In the genomic region with DNA sequence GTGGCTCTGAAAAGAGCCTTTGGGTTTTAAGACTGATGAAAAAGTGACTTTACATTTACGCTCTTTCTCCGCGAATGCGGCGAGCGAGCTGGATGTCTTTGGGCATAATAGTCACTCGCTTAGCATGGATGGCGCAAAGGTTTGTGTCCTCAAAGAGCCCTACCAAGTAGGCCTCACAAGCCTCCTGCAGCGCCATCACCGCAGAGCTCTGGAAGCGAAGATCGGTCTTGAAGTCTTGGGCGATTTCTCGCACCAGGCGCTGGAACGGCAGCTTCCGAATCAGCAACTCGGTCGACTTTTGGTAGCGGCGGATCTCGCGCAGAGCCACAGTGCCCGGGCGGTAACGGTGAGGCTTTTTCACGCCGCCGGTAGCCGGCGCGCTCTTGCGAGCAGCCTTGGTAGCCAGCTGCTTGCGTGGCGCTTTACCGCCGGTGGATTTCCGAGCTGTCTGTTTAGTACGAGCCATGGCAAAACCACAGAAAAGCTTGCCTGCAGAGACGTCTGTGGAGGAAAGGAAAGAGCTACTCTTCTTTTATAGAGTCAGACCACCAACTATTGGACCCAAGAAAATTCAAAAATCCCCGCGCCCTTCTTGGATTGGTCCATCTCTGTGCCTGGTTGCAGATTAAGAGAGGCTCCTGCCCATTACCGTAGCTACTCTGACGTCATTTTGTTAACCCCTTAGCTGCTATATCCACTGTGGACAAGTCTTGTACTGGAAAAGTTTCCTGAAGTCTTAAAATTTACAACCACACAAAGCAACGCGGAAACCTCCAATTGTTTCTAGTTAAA, we compare ENCODE assay signal across 8 cellular contexts. TPM values are rescaled to one million over a fixed set of nuclear protein-coding genes. Genes with fewer than 3 reads are reported as not detected.
DNase-seq lines count a peak whose midpoint lies in the region; ATAC-seq and TF ChIP-seq lines count a peak whose summit lies in the region.

No MANE protein-coding gene starts in this region.

- no peak for TF ChIP-seq RAD21 in liver (IDR thresholded peaks at IDR 0.05)

- WGBS in liver = 2% methylated on average over 46 of the region's 46 CpGs

- H3K9ac ChIP-seq in duodenal mucosa (ENCODE audit: low read depth in 1 of 2, low read length in 2 of 2) (peak overlapping the region; percentile 73 to 76), liver (ENCODE audit: low read depth in 1 of 2, low read length in 2 of 2) (peak overlapping the region; percentile 42 to 81)

- no peaks in the 10 kb centered on the region for H3K9me3 ChIP-seq in CD8-positive, alpha-beta memory T cell (ENCODE audit: low read length)
- H3K9me3 ChIP-seq in duodenal mucosa (ENCODE audit: control insufficient read depth in 1 of 2, low read length in 2 of 2) (no peaks in the 10 kb centered on the region), liver (ENCODE audit: control insufficient read depth in 4 of 4, low read length in 3 of 4) (no peaks in the 10 kb centered on the region)

- H3K9me3 Mint-ChIP-seq in CD8-positive, alpha-beta memory T cell = peaks cover 0 to 2% (median 0%) of the 10 kb centered on the region in 5 donors

- H3K27me3 ChIP-seq in CD8-positive, alpha-beta memory T cell (ENCODE audit: insufficient read depth, low read length, poor library complexity, severe bottlenecking) = no peaks in the 10 kb centered on the region
- H3K27me3 ChIP-seq in duodenal mucosa (ENCODE audit: control insufficient read depth in 1 of 2, insufficient read depth in 2 of 2, low read length in 2 of 2) (no peaks in the 10 kb centered on the region), liver (ENCODE audit: control insufficient read depth in 4 of 4, insufficient read depth in 4 of 4, low read length in 3 of 4) (no peaks in the 10 kb centered on the region)

- H3K4me1 ChIP-seq in CD8-positive, alpha-beta memory T cell (ENCODE audit: insufficient read depth, low read length) = peaks cover 30% of the 10 kb centered on the region
- H3K4me1 ChIP-seq in duodenal mucosa (ENCODE audit: control insufficient read depth in 1 of 2, insufficient read depth in 2 of 2, low read length in 2 of 2) (peaks cover 18 to 20% of the 10 kb centered on the region in 2 donors), liver (ENCODE audit: control insufficient read depth in 4 of 4, insufficient read depth in 4 of 4, low read length in 3 of 4) (peaks cover 2 to 31% (median 16%) of the 10 kb centered on the region in 4 donors)

- CTCF ChIA-PET in CD8-positive, alpha-beta memory T cell (lab: Charles Lee) = interaction anchor here (1.1 to 10.9 kb wide), 16 partner anchors 10 to 124 kb away, joined by 3 to 173 read pairs (median 6); partner anchors contain the start of gene HFE

- peak overlapping the region; percentile 89 to 97 (median 95) for H3K4me3 Mint-ChIP-seq in CD8-positive, alpha-beta memory T cell

- POLR2A ChIA-PET in CD8-positive, alpha-beta memory T cell (lab: Charles Lee) = interaction anchor here (0.7 to 12.1 kb wide), 23 partner anchors 11 to 1861 kb away, joined by 3 to 326 read pairs (median 6); a partner anchor contains a TSS

- H3K36me3 ChIP-seq in CD8-positive, alpha-beta memory T cell (ENCODE audit: insufficient read depth, low read length) = no peaks in the 10 kb centered on the region
- H3K36me3 ChIP-seq in duodenal mucosa (ENCODE audit: control insufficient read depth in 1 of 2, insufficient read depth in 2 of 2, low read length in 2 of 2) = no peaks in the 10 kb centered on the region
- H3K36me3 ChIP-seq in liver (ENCODE audit: control insufficient read depth in 4 of 4, insufficient read depth in 3 of 4, low read depth in 1 of 4, low read length in 3 of 4) = no peaks in the 10 kb centered on the region

- H3K27ac Mint-ChIP-seq in CD8-positive, alpha-beta memory T cell = peak overlapping the region; percentile 96 to 99 (median 98)

- ATAC-seq in GM19452 (IDR thresholded peaks at IDR 0.05; ENCODE audit: unreplicated experiment) = peak; percentile 48
- peak; percentile 56 for ATAC-seq in HG03571 (IDR thresholded peaks at IDR 0.05; ENCODE audit: unreplicated experiment)

- no peak for TF ChIP-seq CTCF in liver (IDR thresholded peaks at IDR 0.05; ENCODE audit: low read depth, low read length, missing input control)

- H3K4me1 Mint-ChIP-seq in CD8-positive, alpha-beta memory T cell = peaks cover 47 to 69% (median 53%) of the 10 kb centered on the region in 3 donors

- peaks cover 0 to 10% (median 1%) of the 10 kb centered on the region in 3 donors for H3K36me3 Mint-ChIP-seq in CD8-positive, alpha-beta memory T cell

- H3K27ac ChIP-seq in CD8-positive, alpha-beta memory T cell (ENCODE audit: low read depth, low read length) = peak overlapping the region; percentile 85
- H3K27ac ChIP-seq in duodenal mucosa (ENCODE audit: low read depth, low read length) (peak overlapping the region; percentile 94), liver (ENCODE audit: low read depth in 1 of 2, low read length in 2 of 2) (peak overlapping the region; percentile 89 to 96)

- DNase-seq in CD8-positive, alpha-beta memory T cell = peak; percentile 75 to 91 (median 86)
- DNase-seq in NCI-H748 treated with DMSO at 0.1 percent for 48 hours (lab: John Stamatoyannopoulos, UW) = peak; percentile 100
- DNase-seq in activated CD4-positive, alpha-beta T cell treated with anti-CD3 and anti-CD28 coated beads, Interleukin-2, amount 50 U/mL, for 48 hours = peak; percentile 80 to 88
- peak in 2 of 3 experiments; percentile 59 to 71 for DNase-seq in stimulated activated CD4-positive, alpha-beta T cell treated with anti-CD3 and anti-CD28 coated beads, TNF-alpha, amount 100 ng/mL, for 4 hours (ENCODE audit: low read depth in 3 of 3)

- peaks cover 0 to 6% of the 10 kb centered on the region in 2 donors for H3K27me3 Mint-ChIP-seq in CD8-positive, alpha-beta memory T cell

- peak overlapping the region; percentile 70 for H3K4me3 ChIP-seq in CD8-positive, alpha-beta memory T cell (ENCODE audit: low read length)
- peak overlapping the region; percentile 75 to 86 for H3K4me3 ChIP-seq in duodenal mucosa (ENCODE audit: low read depth in 1 of 2, low read length in 2 of 2)
- peak overlapping the region; percentile 50 to 79 (median 65) for H3K4me3 ChIP-seq in liver (ENCODE audit: low read depth in 1 of 3, low read length in 3 of 3)

TF ChIP-seq in liver, 16 proteins besides CTCF, POLR2A, EP300 and RAD21 (continues in another document):
- TF ChIP-seq HNF4A (conservative IDR thresholded peaks at IDR 0.05) (no peak), HNF4G (IDR thresholded peaks at IDR 0.05) (no peak), SP1 (IDR thresholded peaks at IDR 0.05) (peak; percentile 90), RXRA (IDR thresholded peaks at IDR 0.05) (peak in 1 of 2 donors; percentile 20), YY1 (IDR thresholded peaks at IDR 0.05) (peak; percentile 35), REST (IDR thresholded peaks at IDR 0.05) (peak; percentile 7), JUND (IDR thresholded peaks at IDR 0.05) (peak; percentile 76 to 94), TAF1 (conservative IDR thresholded peaks at IDR 0.05) (peak; percentile 51), GABPA (IDR thresholded peaks at IDR 0.05 in 1 of 2, conservative IDR thresholded peaks at IDR 0.05 in 1 of 2) (no peak), EGR1 (IDR thresholded peaks at IDR 0.05; ENCODE audit: low read depth in 2 of 2) (no peak)
- TF ChIP-seq, protein P1, sequence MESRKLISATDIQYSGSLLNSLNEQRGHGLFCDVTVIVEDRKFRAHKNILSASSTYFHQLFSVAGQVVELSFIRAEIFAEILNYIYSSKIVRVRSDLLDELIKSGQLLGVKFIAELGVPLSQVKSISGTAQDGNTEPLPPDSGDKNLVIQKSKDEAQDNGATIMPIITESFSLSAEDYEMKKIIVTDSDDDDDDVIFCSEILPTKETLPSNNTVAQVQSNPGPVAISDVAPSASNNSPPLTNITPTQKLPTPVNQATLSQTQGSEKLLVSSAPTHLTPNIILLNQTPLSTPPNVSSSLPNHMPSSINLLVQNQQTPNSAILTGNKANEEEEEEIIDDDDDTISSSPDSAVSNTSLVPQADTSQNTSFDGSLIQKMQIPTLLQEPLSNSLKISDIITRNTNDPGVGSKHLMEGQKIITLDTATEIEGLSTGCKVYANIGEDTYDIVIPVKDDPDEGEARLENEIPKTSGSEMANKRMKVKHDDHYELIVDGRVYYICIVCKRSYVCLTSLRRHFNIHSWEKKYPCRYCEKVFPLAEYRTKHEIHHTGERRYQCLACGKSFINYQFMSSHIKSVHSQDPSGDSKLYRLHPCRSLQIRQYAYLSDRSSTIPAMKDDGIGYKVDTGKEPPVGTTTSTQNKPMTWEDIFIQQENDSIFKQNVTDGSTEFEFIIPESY (IDR thresholded peaks at IDR 0.05) = peak; percentile 65
- TF ChIP-seq, protein P2, sequence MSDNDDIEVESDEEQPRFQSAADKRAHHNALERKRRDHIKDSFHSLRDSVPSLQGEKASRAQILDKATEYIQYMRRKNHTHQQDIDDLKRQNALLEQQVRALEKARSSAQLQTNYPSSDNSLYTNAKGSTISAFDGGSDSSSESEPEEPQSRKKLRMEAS (IDR thresholded peaks at IDR 0.05) = no peak

RNA-seq across cellular contexts. Expression of gene HFE, which starts 55.4 kb away (rescaled TPM):
- 1 to 10 TPM in 1 of 2 experiments, under 1 TPM in 1; 0.37 to 1.1 TPM for total RNA-seq in CD8-positive, alpha-beta memory T cell
- 4.8 TPM for polyA plus RNA-seq in CD8-positive, alpha-beta memory T cell
- 10 to 100 TPM in 1 of 2 donors, 1 to 10 TPM in 1; 6.7 to 12.7 TPM for total RNA-seq in liver
- 1 to 10 TPM; 6.3 to 9.6 TPM for polyA plus RNA-seq in liver

Comparison
In these comparisons a context has a peak if more than half of its experiments do, and no peak if none do; other contexts are left out.
1. Peak in every context shown above with its lines: DNase-seq, ATAC-seq, H3K4me3 ChIP-seq and H3K27ac ChIP-seq.